ENCODE assay signal across 1 cellular context in the genomic region with DNA sequence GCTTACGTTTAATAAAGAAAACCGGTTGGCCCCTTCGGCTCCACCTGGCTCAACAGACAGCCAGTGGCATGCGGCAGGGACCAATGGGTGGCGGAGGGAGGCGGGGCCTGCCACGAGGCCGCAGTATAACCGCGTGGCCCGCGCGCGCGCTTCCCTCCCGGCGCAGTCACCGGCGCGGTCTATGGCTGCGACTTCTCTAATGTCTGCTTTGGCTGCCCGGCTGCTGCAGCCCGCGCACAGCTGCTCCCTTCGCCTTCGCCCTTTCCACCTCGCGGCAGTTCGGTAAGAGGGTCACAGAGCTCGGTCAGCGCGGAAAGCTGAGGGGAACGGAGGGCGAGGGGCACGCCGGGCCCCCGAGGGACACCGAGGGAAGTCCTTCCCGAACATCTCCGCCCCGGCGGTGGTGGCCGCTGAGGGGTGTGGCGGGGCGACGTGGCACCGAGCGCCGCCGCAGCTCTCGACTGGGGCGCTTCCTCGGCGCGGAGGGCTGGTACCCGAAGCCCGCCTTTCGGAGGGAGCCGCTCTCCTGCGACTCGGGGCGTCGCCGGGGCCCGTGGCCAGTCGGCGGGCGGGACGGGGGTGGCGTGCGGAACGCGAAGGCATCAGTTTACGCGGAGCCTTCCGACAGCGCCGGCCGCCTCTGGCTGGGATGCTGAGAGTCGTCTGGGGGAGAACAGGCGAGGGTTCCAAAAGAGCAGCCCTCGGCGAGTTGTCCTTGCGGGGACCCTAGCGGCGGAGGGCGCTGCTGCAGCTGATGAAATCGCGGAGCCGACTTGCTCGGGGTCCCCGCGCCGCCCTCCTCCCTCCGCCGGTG.
A peak's percentile ranks its signal among the peaks of the same experiment; 100 is the strongest.
TF ChIP-seq lines count a peak whose summit lies in the region.

A gene (plus strand): TSS at position 155 of the 814 bp plus-strand sequence. CDS start 27 bp downstream, at position 182.

TF ChIP-seq in HepG2, 621 proteins besides CTCF, POLR2A, EP300 and RAD21 (continued from another document and continues in another):
- TF ChIP-seq, protein P1, sequence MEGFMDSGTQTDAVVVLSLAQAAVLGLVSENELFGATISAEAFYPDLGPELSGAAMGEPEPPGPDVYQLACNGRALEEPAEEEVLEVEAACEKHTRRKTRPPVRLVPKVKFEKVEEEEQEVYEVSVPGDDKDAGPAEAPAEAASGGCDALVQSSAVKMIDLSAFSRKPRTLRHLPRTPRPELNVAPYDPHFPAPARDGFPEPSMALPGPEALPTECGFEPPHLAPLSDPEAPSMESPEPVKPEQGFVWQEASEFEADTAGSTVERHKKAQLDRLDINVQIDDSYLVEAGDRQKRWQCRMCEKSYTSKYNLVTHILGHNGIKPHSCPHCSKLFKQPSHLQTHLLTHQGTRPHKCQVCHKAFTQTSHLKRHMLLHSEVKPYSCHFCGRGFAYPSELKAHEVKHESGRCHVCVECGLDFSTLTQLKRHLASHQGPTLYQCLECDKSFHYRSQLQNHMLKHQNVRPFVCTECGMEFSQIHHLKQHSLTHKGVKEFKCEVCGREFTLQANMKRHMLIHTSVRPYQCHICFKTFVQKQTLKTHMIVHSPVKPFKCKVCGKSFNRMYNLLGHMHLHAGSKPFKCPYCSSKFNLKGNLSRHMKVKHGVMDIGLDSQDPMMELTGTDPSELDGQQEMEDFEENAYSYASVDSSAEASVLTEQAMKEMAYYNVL (CRISPR knock-in tag; IDR thresholded peaks at IDR 0.05; ENCODE audit: borderline replicate concordance): peak; percentile 76
- TF ChIP-seq ZNF543 (CRISPR knock-in tag; IDR thresholded peaks at IDR 0.05) (peak; percentile 69; the same call in 1 of the 2 replicates), ATF1 (CRISPR knock-in tag; IDR thresholded peaks at IDR 0.05) (no peak; the same call in 1 of the 2 replicates), NFRKB (IDR thresholded peaks at IDR 0.05) (no peak), ZNF652 (CRISPR knock-in tag; IDR thresholded peaks at IDR 0.05; ENCODE audit: borderline replicate concordance, low read depth) (no peak), MIER2 (CRISPR knock-in tag; IDR thresholded peaks at IDR 0.05) (0 out of 2 replicates have a peak, but pooled peaks have one; percentile 33), PITX1 (CRISPR knock-in tag; IDR thresholded peaks at IDR 0.05) (peak; percentile 71), AHR (CRISPR knock-in tag; IDR thresholded peaks at IDR 0.05) (peak; percentile 93), CC2D1A (CRISPR knock-in tag; IDR thresholded peaks at IDR 0.05) (no peak), NR2F1 (CRISPR knock-in tag; IDR thresholded peaks at IDR 0.05) (peak in 1 of 2 experiments; percentile 13; a peak in 1 of 4 replicates), RORA (CRISPR knock-in tag; IDR thresholded peaks at IDR 0.05) (no peak), ASH2L (IDR thresholded peaks at IDR 0.05; ENCODE audit: insufficient read length, low read depth, low read length) (peak; percentile 84), ARNTL (CRISPR knock-in tag; IDR thresholded peaks at IDR 0.05) (peak; percentile 81; the same call in 1 of the 2 replicates), ZIK1 (CRISPR knock-in tag; IDR thresholded peaks at IDR 0.05; ENCODE audit: borderline replicate concordance, low read depth) (peak; percentile 82), ZNF598 (CRISPR knock-in tag; IDR thresholded peaks at IDR 0.05; ENCODE audit: borderline replicate concordance) (peak; percentile 86; the same call in 1 of the 2 replicates), DR1 (CRISPR knock-in tag; IDR thresholded peaks at IDR 0.05) (peak; percentile 99), PAWR (CRISPR knock-in tag; IDR thresholded peaks at IDR 0.05; ENCODE audit: borderline replicate concordance) (0 out of 2 replicates have a peak, but pooled peaks have one; percentile 86), HIVEP1 (CRISPR knock-in tag; IDR thresholded peaks at IDR 0.05) (peak; percentile 93), ZNF839 (CRISPR knock-in tag; IDR thresholded peaks at IDR 0.05; ENCODE audit: borderline replicate concordance) (peak; percentile 55; the same call in 1 of the 2 replicates), SNAI1 (CRISPR knock-in tag; IDR thresholded peaks at IDR 0.05; ENCODE audit: borderline replicate concordance) (peak; percentile 98; the same call in 1 of the 2 replicates), MAFG (CRISPR knock-in tag; IDR thresholded peaks at IDR 0.05) (peak; percentile 51), SRSF9 (IDR thresholded peaks at IDR 0.05; ENCODE audit: borderline replicate concordance, insufficient read depth, low read depth, low read length, poor library complexity, severe bottlenecking) (no peak), ZMYM2 (CRISPR knock-in tag; IDR thresholded peaks at IDR 0.05) (peak; percentile 75; the same call in 1 of the 2 replicates), REPIN1 (CRISPR knock-in tag; IDR thresholded peaks at IDR 0.05; ENCODE audit: borderline replicate concordance, low read depth) (peak; percentile 66), TGIF2 (CRISPR knock-in tag; IDR thresholded peaks at IDR 0.05) (peak; percentile 23; the same call in 1 of the 2 replicates), ZNF547 (CRISPR knock-in tag; IDR thresholded peaks at IDR 0.05) (peak; percentile 99), GPN1 (CRISPR knock-in tag; IDR thresholded peaks at IDR 0.05; ENCODE audit: borderline replicate concordance) (no peak; the same call in 1 of the 2 replicates), ZNF672 (CRISPR knock-in tag; IDR thresholded peaks at IDR 0.05) (no peak), ZNF496 (CRISPR knock-in tag; IDR thresholded peaks at IDR 0.05; ENCODE audit: insufficient replicate concordance) (no peak), ZNF562 (CRISPR knock-in tag; IDR thresholded peaks at IDR 0.05; ENCODE audit: borderline replicate concordance) (peak; percentile 78; the same call in 1 of the 2 replicates), ZNF230 (CRISPR knock-in tag; IDR thresholded peaks at IDR 0.05) (peak; percentile 97)
- TF ChIP-seq, protein P2, sequence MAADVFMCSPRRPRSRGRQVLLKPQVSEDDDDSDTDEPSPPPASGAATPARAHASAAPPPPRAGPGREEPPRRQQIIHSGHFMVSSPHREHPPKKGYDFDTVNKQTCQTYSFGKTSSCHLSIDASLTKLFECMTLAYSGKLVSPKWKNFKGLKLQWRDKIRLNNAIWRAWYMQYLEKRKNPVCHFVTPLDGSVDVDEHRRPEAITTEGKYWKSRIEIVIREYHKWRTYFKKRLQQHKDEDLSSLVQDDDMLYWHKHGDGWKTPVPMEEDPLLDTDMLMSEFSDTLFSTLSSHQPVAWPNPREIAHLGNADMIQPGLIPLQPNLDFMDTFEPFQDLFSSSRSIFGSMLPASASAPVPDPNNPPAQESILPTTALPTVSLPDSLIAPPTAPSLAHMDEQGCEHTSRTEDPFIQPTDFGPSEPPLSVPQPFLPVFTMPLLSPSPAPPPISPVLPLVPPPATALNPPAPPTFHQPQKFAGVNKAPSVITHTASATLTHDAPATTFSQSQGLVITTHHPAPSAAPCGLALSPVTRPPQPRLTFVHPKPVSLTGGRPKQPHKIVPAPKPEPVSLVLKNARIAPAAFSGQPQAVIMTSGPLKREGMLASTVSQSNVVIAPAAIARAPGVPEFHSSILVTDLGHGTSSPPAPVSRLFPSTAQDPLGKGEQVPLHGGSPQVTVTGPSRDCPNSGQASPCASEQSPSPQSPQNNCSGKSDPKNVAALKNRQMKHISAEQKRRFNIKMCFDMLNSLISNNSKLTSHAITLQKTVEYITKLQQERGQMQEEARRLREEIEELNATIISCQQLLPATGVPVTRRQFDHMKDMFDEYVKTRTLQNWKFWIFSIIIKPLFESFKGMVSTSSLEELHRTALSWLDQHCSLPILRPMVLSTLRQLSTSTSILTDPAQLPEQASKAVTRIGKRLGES (CRISPR knock-in tag; IDR thresholded peaks at IDR 0.05; ENCODE audit: borderline replicate concordance): peak; percentile 63
- TF ChIP-seq, protein P3, sequence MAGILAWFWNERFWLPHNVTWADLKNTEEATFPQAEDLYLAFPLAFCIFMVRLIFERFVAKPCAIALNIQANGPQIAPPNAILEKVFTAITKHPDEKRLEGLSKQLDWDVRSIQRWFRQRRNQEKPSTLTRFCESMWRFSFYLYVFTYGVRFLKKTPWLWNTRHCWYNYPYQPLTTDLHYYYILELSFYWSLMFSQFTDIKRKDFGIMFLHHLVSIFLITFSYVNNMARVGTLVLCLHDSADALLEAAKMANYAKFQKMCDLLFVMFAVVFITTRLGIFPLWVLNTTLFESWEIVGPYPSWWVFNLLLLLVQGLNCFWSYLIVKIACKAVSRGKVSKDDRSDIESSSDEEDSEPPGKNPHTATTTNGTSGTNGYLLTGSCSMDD (CRISPR knock-in tag; IDR thresholded peaks at IDR 0.05): 0 out of 2 replicates have a peak, but pooled peaks have one; percentile 59
- TF ChIP-seq, protein P4, sequence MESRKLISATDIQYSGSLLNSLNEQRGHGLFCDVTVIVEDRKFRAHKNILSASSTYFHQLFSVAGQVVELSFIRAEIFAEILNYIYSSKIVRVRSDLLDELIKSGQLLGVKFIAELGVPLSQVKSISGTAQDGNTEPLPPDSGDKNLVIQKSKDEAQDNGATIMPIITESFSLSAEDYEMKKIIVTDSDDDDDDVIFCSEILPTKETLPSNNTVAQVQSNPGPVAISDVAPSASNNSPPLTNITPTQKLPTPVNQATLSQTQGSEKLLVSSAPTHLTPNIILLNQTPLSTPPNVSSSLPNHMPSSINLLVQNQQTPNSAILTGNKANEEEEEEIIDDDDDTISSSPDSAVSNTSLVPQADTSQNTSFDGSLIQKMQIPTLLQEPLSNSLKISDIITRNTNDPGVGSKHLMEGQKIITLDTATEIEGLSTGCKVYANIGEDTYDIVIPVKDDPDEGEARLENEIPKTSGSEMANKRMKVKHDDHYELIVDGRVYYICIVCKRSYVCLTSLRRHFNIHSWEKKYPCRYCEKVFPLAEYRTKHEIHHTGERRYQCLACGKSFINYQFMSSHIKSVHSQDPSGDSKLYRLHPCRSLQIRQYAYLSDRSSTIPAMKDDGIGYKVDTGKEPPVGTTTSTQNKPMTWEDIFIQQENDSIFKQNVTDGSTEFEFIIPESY (CRISPR knock-in tag; IDR thresholded peaks at IDR 0.05): peak; percentile 21
- TF ChIP-seq, protein P5, sequence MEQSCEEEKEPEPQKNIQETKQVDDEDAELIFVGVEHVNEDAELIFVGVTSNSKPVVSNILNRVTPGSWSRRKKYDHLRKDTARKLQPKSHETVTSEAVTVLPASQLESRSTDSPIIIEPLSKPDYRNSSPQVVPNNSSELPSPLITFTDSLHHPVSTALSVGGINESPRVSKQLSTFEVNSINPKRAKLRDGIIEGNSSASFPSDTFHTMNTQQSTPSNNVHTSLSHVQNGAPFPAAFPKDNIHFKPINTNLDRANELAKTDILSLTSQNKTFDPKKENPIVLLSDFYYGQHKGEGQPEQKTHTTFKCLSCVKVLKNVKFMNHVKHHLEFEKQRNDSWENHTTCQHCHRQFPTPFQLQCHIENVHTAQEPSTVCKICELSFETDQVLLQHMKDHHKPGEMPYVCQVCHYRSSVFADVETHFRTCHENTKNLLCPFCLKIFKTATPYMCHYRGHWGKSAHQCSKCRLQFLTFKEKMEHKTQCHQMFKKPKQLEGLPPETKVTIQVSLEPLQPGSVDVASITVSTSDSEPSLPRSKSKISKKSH (CRISPR knock-in tag; IDR thresholded peaks at IDR 0.05; ENCODE audit: borderline replicate concordance): peak; percentile 76
- TF ChIP-seq, protein P6, sequence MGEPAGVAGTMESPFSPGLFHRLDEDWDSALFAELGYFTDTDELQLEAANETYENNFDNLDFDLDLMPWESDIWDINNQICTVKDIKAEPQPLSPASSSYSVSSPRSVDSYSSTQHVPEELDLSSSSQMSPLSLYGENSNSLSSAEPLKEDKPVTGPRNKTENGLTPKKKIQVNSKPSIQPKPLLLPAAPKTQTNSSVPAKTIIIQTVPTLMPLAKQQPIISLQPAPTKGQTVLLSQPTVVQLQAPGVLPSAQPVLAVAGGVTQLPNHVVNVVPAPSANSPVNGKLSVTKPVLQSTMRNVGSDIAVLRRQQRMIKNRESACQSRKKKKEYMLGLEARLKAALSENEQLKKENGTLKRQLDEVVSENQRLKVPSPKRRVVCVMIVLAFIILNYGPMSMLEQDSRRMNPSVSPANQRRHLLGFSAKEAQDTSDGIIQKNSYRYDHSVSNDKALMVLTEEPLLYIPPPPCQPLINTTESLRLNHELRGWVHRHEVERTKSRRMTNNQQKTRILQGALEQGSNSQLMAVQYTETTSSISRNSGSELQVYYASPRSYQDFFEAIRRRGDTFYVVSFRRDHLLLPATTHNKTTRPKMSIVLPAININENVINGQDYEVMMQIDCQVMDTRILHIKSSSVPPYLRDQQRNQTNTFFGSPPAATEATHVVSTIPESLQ (CRISPR knock-in tag; conservative IDR thresholded peaks at IDR 0.05): peak; percentile 45; the same call in 1 of the 2 replicates
- TF ChIP-seq, protein P7, sequence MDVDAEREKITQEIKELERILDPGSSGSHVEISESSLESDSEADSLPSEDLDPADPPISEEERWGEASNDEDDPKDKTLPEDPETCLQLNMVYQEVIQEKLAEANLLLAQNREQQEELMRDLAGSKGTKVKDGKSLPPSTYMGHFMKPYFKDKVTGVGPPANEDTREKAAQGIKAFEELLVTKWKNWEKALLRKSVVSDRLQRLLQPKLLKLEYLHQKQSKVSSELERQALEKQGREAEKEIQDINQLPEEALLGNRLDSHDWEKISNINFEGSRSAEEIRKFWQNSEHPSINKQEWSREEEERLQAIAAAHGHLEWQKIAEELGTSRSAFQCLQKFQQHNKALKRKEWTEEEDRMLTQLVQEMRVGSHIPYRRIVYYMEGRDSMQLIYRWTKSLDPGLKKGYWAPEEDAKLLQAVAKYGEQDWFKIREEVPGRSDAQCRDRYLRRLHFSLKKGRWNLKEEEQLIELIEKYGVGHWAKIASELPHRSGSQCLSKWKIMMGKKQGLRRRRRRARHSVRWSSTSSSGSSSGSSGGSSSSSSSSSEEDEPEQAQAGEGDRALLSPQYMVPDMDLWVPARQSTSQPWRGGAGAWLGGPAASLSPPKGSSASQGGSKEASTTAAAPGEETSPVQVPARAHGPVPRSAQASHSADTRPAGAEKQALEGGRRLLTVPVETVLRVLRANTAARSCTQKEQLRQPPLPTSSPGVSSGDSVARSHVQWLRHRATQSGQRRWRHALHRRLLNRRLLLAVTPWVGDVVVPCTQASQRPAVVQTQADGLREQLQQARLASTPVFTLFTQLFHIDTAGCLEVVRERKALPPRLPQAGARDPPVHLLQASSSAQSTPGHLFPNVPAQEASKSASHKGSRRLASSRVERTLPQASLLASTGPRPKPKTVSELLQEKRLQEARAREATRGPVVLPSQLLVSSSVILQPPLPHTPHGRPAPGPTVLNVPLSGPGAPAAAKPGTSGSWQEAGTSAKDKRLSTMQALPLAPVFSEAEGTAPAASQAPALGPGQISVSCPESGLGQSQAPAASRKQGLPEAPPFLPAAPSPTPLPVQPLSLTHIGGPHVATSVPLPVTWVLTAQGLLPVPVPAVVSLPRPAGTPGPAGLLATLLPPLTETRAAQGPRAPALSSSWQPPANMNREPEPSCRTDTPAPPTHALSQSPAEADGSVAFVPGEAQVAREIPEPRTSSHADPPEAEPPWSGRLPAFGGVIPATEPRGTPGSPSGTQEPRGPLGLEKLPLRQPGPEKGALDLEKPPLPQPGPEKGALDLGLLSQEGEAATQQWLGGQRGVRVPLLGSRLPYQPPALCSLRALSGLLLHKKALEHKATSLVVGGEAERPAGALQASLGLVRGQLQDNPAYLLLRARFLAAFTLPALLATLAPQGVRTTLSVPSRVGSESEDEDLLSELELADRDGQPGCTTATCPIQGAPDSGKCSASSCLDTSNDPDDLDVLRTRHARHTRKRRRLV (CRISPR knock-in tag; IDR thresholded peaks at IDR 0.05): peak; percentile 94
- TF ChIP-seq, protein P8, sequence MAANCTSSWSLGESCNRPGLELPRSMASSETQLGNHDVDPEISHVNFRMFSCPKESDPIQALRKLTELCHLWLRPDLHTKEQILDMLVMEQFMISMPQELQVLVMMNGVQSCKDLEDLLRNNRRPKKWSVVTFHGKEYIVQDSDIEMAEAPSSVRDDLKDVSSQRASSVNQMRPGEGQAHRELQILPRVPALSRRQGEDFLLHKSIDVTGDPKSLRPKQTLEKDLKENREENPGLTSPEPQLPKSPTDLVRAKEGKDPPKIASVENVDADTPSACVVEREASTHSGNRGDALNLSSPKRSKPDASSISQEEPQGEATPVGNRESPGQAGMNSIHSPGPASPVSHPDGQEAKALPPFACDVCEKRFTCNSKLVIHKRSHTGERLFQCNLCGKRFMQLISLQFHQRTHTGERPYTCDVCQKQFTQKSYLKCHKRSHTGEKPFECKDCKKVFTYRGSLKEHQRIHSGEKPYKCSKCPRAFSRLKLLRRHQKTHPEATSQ (CRISPR knock-in tag; IDR thresholded peaks at IDR 0.05; ENCODE audit: borderline replicate concordance): no peak; the same call in 1 of the 2 replicates
